5 cellular contexts compared by ENCODE assay signal in genomic region chr4:115178687-115179086, GRCh38.
DNase-seq lines count a peak whose midpoint lies in the region; TF ChIP-seq lines count a peak whose summit lies in the region.
"Not testable (repeated sequence)": the region's sequence is repeated elsewhere in the genome, so short reads cannot be mapped to it uniquely, and the experiment has no call there.

No MANE protein-coding gene starts in this region.

- not testable (repeated sequence) for H3K9ac ChIP-seq in endodermal cell (ENCODE audit: extremely low read depth, low read length, poor library complexity, severe bottlenecking)

- H3K4me1 Mint-ChIP-seq in chondrocyte (ENCODE audit: low read depth); nephron progenitor cell: not testable (repeated sequence)
- H3K4me1 Mint-ChIP-seq in endodermal cell = peaks cover 15% of the 10 kb centered on the region

- not testable (repeated sequence) for TF ChIP-seq POLR2A in testis (IDR thresholded peaks at IDR 0.05)

- not testable (repeated sequence) for H3K9me3 Mint-ChIP-seq in chondrocyte (ENCODE audit: low read depth)
- H3K9me3 Mint-ChIP-seq in endodermal cell (peaks cover 25% of the 10 kb centered on the region), nephron progenitor cell (peaks cover 14% of the 10 kb centered on the region)

- not testable (repeated sequence) for H3K36me3 Mint-ChIP-seq in chondrocyte (ENCODE audit: low read depth); nephron progenitor cell (ENCODE audit: low read depth)
- peaks cover 15% of the 10 kb centered on the region for H3K36me3 Mint-ChIP-seq in endodermal cell (ENCODE audit: low read depth)

- TF ChIP-seq CTCF in chondrocyte (IDR thresholded peaks at IDR 0.05); endodermal cell (conservative IDR thresholded peaks at IDR 0.05); nephron progenitor cell (IDR thresholded peaks at IDR 0.05); testis (IDR thresholded peaks at IDR 0.05): not testable (repeated sequence)

- H3K4me3 ChIP-seq in endodermal cell (ENCODE audit: low read length) = not testable (repeated sequence)
- peak overlapping the region; percentile 39 to 52 for H3K4me3 ChIP-seq in testis

- H3K27me3 Mint-ChIP-seq in chondrocyte (ENCODE audit: low read depth); endodermal cell (ENCODE audit: insufficient read depth); nephron progenitor cell (ENCODE audit: low read depth, poor library complexity): not testable (repeated sequence)

- peaks cover 17% of the 10 kb centered on the region for H3K9me3 ChIP-seq in endodermal cell (ENCODE audit: control insufficient read depth, low read length)
- not testable (repeated sequence) for H3K9me3 ChIP-seq in testis

- 94 to 96% methylated on average over 10 to 15 of the region's 15 CpGs for WGBS in endodermal cell (ENCODE audit: insufficient coverage in 1 of 2, insufficient read length in 1 of 2), 2 experiments
- WGBS in testis, 2 donors = 66 to 81% methylated on average over 15 of the region's 15 CpGs

- intact Hi-C loops in cardiac septum (cut with DNase I); testis (cut with DNase I; ENCODE audit: low total_unique reads): not testable (repeated sequence)

- not testable (repeated sequence) for H3K27ac Mint-ChIP-seq in chondrocyte (ENCODE audit: unreplicated experiment)
- peak overlapping the region; percentile 70 for H3K27ac Mint-ChIP-seq in endodermal cell
- peak overlapping the region; percentile 57 for H3K27ac Mint-ChIP-seq in nephron progenitor cell

- H3K27ac ChIP-seq in endodermal cell (ENCODE audit: low read depth, low read length); testis: not testable (repeated sequence)

- DNase-seq in chondrocyte (ENCODE audit: low spot score) (peak; percentile 55), cardiac septum (ENCODE audit: low spot score) (peak; percentile 50)
- DNase-seq in endodermal cell, nephron progenitor cell, testis: not testable (repeated sequence)

- H3K4me1 ChIP-seq in endodermal cell (ENCODE audit: control insufficient read depth, insufficient read depth, low read length); testis: not testable (repeated sequence)

- not testable (repeated sequence) for H3K27me3 ChIP-seq in endodermal cell (ENCODE audit: control insufficient read depth, insufficient read depth, low read length, poor library complexity, severe bottlenecking); testis

- H3K4me3 Mint-ChIP-seq in chondrocyte (ENCODE audit: unreplicated experiment); endodermal cell; nephron progenitor cell: not testable (repeated sequence)

- not testable (repeated sequence) for H3K36me3 ChIP-seq in endodermal cell (ENCODE audit: control insufficient read depth, insufficient read depth, low read length); testis (ENCODE audit: low read depth, missing control alignments)
